Comparison of ENCODE assay signal across 22 cellular contexts in the genomic region with DNA sequence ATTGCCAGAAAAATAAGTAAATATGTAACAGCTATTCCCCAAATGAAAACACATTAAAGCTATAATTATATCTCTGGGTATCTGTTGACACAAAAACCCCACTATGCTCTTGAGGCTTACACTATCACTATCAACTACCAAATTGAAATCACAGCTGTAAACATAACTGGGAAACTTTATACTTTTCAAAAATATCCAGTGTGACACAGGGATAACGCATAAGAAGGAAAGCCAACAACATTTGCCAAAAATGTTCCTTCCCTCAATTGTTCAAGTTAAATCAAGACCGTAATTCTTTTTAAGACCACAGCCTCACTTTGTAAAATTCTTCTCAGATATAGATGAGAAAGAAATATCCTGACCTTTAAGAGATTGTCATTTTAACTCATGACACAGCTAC. TPM values are rescaled to one million over a fixed set of nuclear protein-coding genes. Genes with fewer than 3 reads are reported as not detected.
DNase-seq lines count a peak whose midpoint lies in the region; ATAC-seq and TF ChIP-seq lines count a peak whose summit lies in the region.
"Had no signal": no experiment of that assay in that cellular context is flagged by ENCODE, and none has a peak within 500 bp of the region (broad histone marks: within the 10 kb centered on the region; RNA-seq: fewer than 3 reads in every experiment).

No MANE protein-coding gene starts in this region.

- H3K4me3 ChIP-seq in IMR-90 (ENCODE audit: insufficient read depth, low read depth, low read length) (no peak overlapping the region), ascending aorta (no peak overlapping the region), mesenchymal stem cell (ENCODE audit: insufficient read depth in 1 of 2, low read depth in 1 of 2, low read length in 2 of 2) (no peak overlapping the region), stomach smooth muscle (ENCODE audit: low read length in 2 of 2) (no peak overlapping the region)
- H3K4me3 ChIP-seq: cardiac muscle cell, hepatocyte had no signal

- H3K23ac ChIP-seq in IMR-90 (ENCODE audit: low read depth, low read length) (peak overlapping the region; percentile 73; the same call in 1 of the 2 replicates), mesenchymal stem cell (ENCODE audit: low read length in 2 of 2) (no peak overlapping the region)

- dilution Hi-C loops in IMR-90 (cut with HindIII; ENCODE audit: low sequenced_read_pairs, unreplicated experiment) = no loop called here

- no peak overlapping the region for H4K8ac ChIP-seq in IMR-90 (ENCODE audit: low read depth in 2 of 2, low read length in 2 of 2)
- no peak overlapping the region for H4K8ac ChIP-seq in mesenchymal stem cell (ENCODE audit: low read length)

- no peak overlapping the region for H2AK9ac ChIP-seq in IMR-90 (replicated peaks; ENCODE audit: low read depth, low read length, poor library complexity)

- H2BK120ac ChIP-seq in IMR-90 (ENCODE audit: low read depth, low read length) (no peak overlapping the region), mesenchymal stem cell (ENCODE audit: low read depth, low read length) (no peak overlapping the region)

- H4K91ac ChIP-seq in IMR-90 (ENCODE audit: insufficient read depth, low read depth, low read length) = no peak overlapping the region
- H4K91ac ChIP-seq in mesenchymal stem cell (ENCODE audit: low read length) = no peak overlapping the region

- H2BK15ac ChIP-seq in IMR-90 (ENCODE audit: low read depth, low read length) = no peak overlapping the region
- no peak overlapping the region for H2BK15ac ChIP-seq in mesenchymal stem cell (ENCODE audit: low read depth, poor library complexity, severe bottlenecking)

- H3K9ac ChIP-seq in IMR-90 (ENCODE audit: low read depth, low read length) (no peak overlapping the region), mesenchymal stem cell (ENCODE audit: low read length) (peak overlapping the region; percentile 45), stomach smooth muscle (ENCODE audit: low read length in 2 of 2) (no peak overlapping the region)

- no peak overlapping the region for H2BK12ac ChIP-seq in mesenchymal stem cell (ENCODE audit: low read length in 2 of 2)

- H3K27me3 ChIP-seq in IMR-90 (ENCODE audit: control insufficient read depth, insufficient read depth, low read length) (no peaks in the 10 kb centered on the region), ascending aorta (no peaks in the 10 kb centered on the region), mesenchymal stem cell (ENCODE audit: control insufficient read depth in 1 of 2, insufficient read depth in 1 of 2, low read length in 2 of 2) (no peaks in the 10 kb centered on the region), stomach smooth muscle (ENCODE audit: control insufficient read depth in 1 of 2, insufficient read depth in 2 of 2, low read length in 2 of 2) (no peaks in the 10 kb centered on the region)
- H3K27me3 ChIP-seq: cardiac muscle cell, hepatocyte had no signal

- DNase-seq in IMR-90 (no peak), ascending aorta (ENCODE audit: low spot score in 2 of 2) (no peak), mesenchymal stem cell (no peak), NCI-H1048 (lab: John Stamatoyannopoulos, UW) (no peak)
- DNase-seq: activated naive CD8-positive, alpha-beta T cell treated with anti-CD3 and anti-CD28 coated beads, Interleukin-2, amount 10 ng/mL, durations not matched to agents 7 days and 5 days; AML-193; mammary epithelial cell; MM.1S; natural killer cell; NCI-H187; stimulated activated CD4-positive, alpha-beta T cell treated with anti-CD3 and anti-CD28 coated beads, Interleukin-15, amount 100 ng/mL, for 24 hours; trophoblast cell had no signal

- H3K4ac ChIP-seq in IMR-90 (ENCODE audit: low read depth, low read length) = no peak overlapping the region; the same call in 1 of the 2 replicates
- no peak overlapping the region for H3K4ac ChIP-seq in mesenchymal stem cell (ENCODE audit: low read depth in 1 of 2, low read length in 2 of 2)

- BruUV-seq in IMR-90 (replicated peaks; lab: Mats Ljungman, UMichigan) = no TSS peak

- ATAC-seq in IMR-90 (ENCODE audit: low read depth) (no peak), GM18868 (IDR thresholded peaks at IDR 0.05; ENCODE audit: unreplicated experiment) (no peak), GM21367 (IDR thresholded peaks at IDR 0.05; ENCODE audit: unreplicated experiment) (no peak)
- ATAC-seq: esophagus mucosa; natural killer cell; stimulated activated effector memory CD8-positive, alpha-beta T cell treated with anti-CD3 and anti-CD28 coated beads, Interleukin-12 subunit alpha, Interleukin-12 subunit beta, amount 100 ng/mL, for 72 hours had no signal

- H3K56ac ChIP-seq in IMR-90 (ENCODE audit: extremely low read depth, insufficient read depth, low read length) = no peak overlapping the region

- TF ChIP-seq POLR2A in IMR-90 (IDR thresholded peaks at IDR 0.05; ENCODE audit: low read depth, low read length) = no peak

- H3K79me1 ChIP-seq in IMR-90 (ENCODE audit: low read depth in 1 of 2, low read length in 2 of 2) (peaks cover 12 to 50% of the 10 kb centered on the region in 2 experiments), mesenchymal stem cell (replicated peaks; ENCODE audit: low read length, poor library complexity, severe bottlenecking) (peaks cover 11% of the 10 kb centered on the region)

- H3K27ac ChIP-seq in IMR-90 (ENCODE audit: insufficient read depth, low read length) (no peak overlapping the region), ascending aorta (peak overlapping the region; percentile 49 to 87), mesenchymal stem cell (ENCODE audit: low read length, poor library complexity, severe bottlenecking) (no peak overlapping the region), stomach smooth muscle (ENCODE audit: low read length) (peak overlapping the region; percentile 61)
- H3K27ac ChIP-seq: cardiac muscle cell, hepatocyte, HL-60 had no signal

- in situ Hi-C loops in IMR-90 (cut with MboI; ENCODE audit: low sequenced_read_pairs) = no loop called here

- H4K20me1 ChIP-seq in IMR-90 (ENCODE audit: insufficient read depth, low read length) = peaks cover 32% of the 10 kb centered on the region

- no peak for TF ChIP-seq RAD21 in IMR-90 (IDR thresholded peaks at IDR 0.05; ENCODE audit: low read length)

- intact Hi-C loops in IMR-90 (cut with micrococcal nuclease) = no loop called here
- intact Hi-C loops in ascending aorta (cut with DNase I) = no loop called here

- WGBS in IMR-90 (ENCODE audit: extremely low coverage in 2 of 2, insufficient read length in 1 of 2), 2 experiments = no CpG with 5 or more reads among the region's 2 CpGs
- 100% methylated on average over 2 of the region's 2 CpGs for WGBS in mesenchymal stem cell

- H3K9me3 ChIP-seq in IMR-90 (ENCODE audit: control insufficient read depth, insufficient read depth, low read length) = no peaks in the 10 kb centered on the region
- no peaks in the 10 kb centered on the region for H3K9me3 ChIP-seq in ascending aorta
- no peaks in the 10 kb centered on the region for H3K9me3 ChIP-seq in mesenchymal stem cell (ENCODE audit: control insufficient read depth, low read length)
- no peaks in the 10 kb centered on the region for H3K9me3 ChIP-seq in stomach smooth muscle (ENCODE audit: control insufficient read depth in 2 of 2, low read length in 2 of 2)
- H3K9me3 ChIP-seq: Caco-2 had no signal

- no peak overlapping the region for H3K4me2 ChIP-seq in IMR-90 (ENCODE audit: low read depth, low read length)
- no peak overlapping the region for H3K4me2 ChIP-seq in mesenchymal stem cell (ENCODE audit: low read length, poor library complexity, severe bottlenecking)
- H3K4me2 ChIP-seq: hepatocyte had no signal

- no peaks in the 10 kb centered on the region for H3K36me3 ChIP-seq in IMR-90 (ENCODE audit: control insufficient read depth, insufficient read depth, low read length)
- no peaks in the 10 kb centered on the region for H3K36me3 ChIP-seq in ascending aorta
- peaks cover 0 to 14% of the 10 kb centered on the region in 2 experiments for H3K36me3 ChIP-seq in mesenchymal stem cell (ENCODE audit: control insufficient read depth in 1 of 2, insufficient read depth in 2 of 2, low read depth in 1 of 2, low read length in 2 of 2)
- no peaks in the 10 kb centered on the region for H3K36me3 ChIP-seq in stomach smooth muscle (ENCODE audit: control insufficient read depth in 2 of 2, insufficient read depth in 2 of 2, low read length in 2 of 2)
- H3K36me3 ChIP-seq: cardiac muscle cell had no signal

- 0 out of 2 replicates have a peak overlapping the region, but pooled peaks have one; percentile 78 for H3K14ac ChIP-seq in IMR-90 (replicated peaks; ENCODE audit: low read depth, low read length)
- H3K14ac ChIP-seq in mesenchymal stem cell (ENCODE audit: low read length in 2 of 2) = no peak overlapping the region

- no peak overlapping the region for H4K5ac ChIP-seq in IMR-90 (ENCODE audit: low read depth, low read length)

- POLR2A ChIA-PET in IMR-90 (lab: Charles Lee; ENCODE audit: unreplicated experiment) = no interaction called here

- H3K18ac ChIP-seq in IMR-90 (ENCODE audit: low read depth, low read length) (no peak overlapping the region), mesenchymal stem cell (ENCODE audit: low read depth in 1 of 2, low read length in 2 of 2) (no peak overlapping the region)

- H2BK20ac ChIP-seq in IMR-90 (ENCODE audit: low read depth, low read length) = no peak overlapping the region; the same call in 1 of the 2 replicates

- H2BK5ac ChIP-seq in IMR-90 (ENCODE audit: low read depth, low read length, poor library complexity, severe bottlenecking) (peak overlapping the region; percentile 18), mesenchymal stem cell (ENCODE audit: low read depth, low read length, poor library complexity, severe bottlenecking) (no peak overlapping the region)

- peaks cover 13% of the 10 kb centered on the region for H3K4me1 ChIP-seq in IMR-90 (ENCODE audit: control insufficient read depth, insufficient read depth, low read length)
- peaks cover 5 to 33% of the 10 kb centered on the region in 2 donors for H3K4me1 ChIP-seq in ascending aorta
- peaks cover 11% of the 10 kb centered on the region for H3K4me1 ChIP-seq in mesenchymal stem cell (ENCODE audit: control insufficient read depth, insufficient read depth, low read depth, low read length)
- H3K4me1 ChIP-seq in stomach smooth muscle (ENCODE audit: control insufficient read depth, insufficient read depth, low read length) = peaks cover 33% of the 10 kb centered on the region

- no peak overlapping the region for H2AK5ac ChIP-seq in IMR-90 (ENCODE audit: low read depth, low read length)
- no peak overlapping the region for H2AK5ac ChIP-seq in mesenchymal stem cell (ENCODE audit: low read length, severe bottlenecking)

- TF ChIP-seq CTCF in IMR-90 (conservative IDR thresholded peaks at IDR 0.05; ENCODE audit: low read depth, low read length) (no peak), ascending aorta (IDR thresholded peaks at IDR 0.05) (no peak)

- peaks cover 15% of the 10 kb centered on the region for H3K9me1 ChIP-seq in IMR-90 (ENCODE audit: insufficient read depth, low read length)

- CTCF ChIA-PET in IMR-90 (lab: Yijun Ruan, JAX) = interaction anchor here (0.6 kb wide), 1 partner anchor 33 kb away, joined by 3 read pairs; no protein-coding TSS in a partner anchor

- H2AFZ ChIP-seq in IMR-90 (replicated peaks; ENCODE audit: low read length, poor library complexity) (no peak overlapping the region), mesenchymal stem cell (ENCODE audit: low read depth, low read length) (no peak overlapping the region)
- H2AFZ ChIP-seq: hepatocyte had no signal

RNA-seq across cellular contexts. Expression of a gene that starts 3.1 kb away (rescaled TPM):
- 28.0 and 28.3 TPM in 2 replicates for total RNA-seq in IMR-90 (2012; rRNA removed)
- polyA plus RNA-seq in IMR-90 (2012; rRNA removed) = 22.0 and 25.0 TPM in 2 replicates
- 11.2 and 16.4 TPM in 2 replicates for polyA plus RNA-seq in IMR-90 (2012; cell fraction: cytosol; rRNA removed)
- 13.8 and 21.1 TPM in 2 replicates for polyA plus RNA-seq in IMR-90 (2012; cell fraction: nucleus; rRNA removed; ENCODE audit: low replicate concordance)
- 53.3 TPM for total RNA-seq in ascending aorta
- 26.5 TPM for polyA plus RNA-seq in mesenchymal stem cell (2013, experiment 1 of 2)
- 23.3 TPM for polyA plus RNA-seq in mesenchymal stem cell (2013, experiment 2 of 2)

RNA-seq across cellular contexts. Expression of a gene that starts 26.2 kb away (rescaled TPM):
- total RNA-seq in IMR-90 (2012; rRNA removed) (1.7 and 2.3 TPM in 2 replicates), ascending aorta (63.0 TPM)
- polyA plus RNA-seq in IMR-90 (2012; rRNA removed) = 6.1 and 8.3 TPM in 2 replicates
- polyA plus RNA-seq in IMR-90 (2012; cell fraction: cytosol; rRNA removed) = 1.7 and 3.0 TPM in 2 replicates
- 52.7 and 87.4 TPM in 2 replicates for polyA plus RNA-seq in IMR-90 (2012; cell fraction: nucleus; rRNA removed; ENCODE audit: low replicate concordance)
- polyA plus RNA-seq in mesenchymal stem cell (2013, experiment 1 of 2) = 8.1 TPM
- 8.1 TPM for polyA plus RNA-seq in mesenchymal stem cell (2013, experiment 2 of 2)

RNA-seq across cellular contexts. Expression of a gene that starts 52.2 kb away (rescaled TPM):
- total RNA-seq in IMR-90 (2012; rRNA removed) (under 0.01 TPM in 2 replicates), ascending aorta (0.53 TPM)
- 0.07 and 0.16 TPM in 2 replicates for polyA plus RNA-seq in IMR-90 (2012; rRNA removed)
- polyA plus RNA-seq in IMR-90 (2012; cell fraction: cytosol; rRNA removed) = 0.04 and 0.15 TPM in 2 replicates
- polyA plus RNA-seq in IMR-90 (2012; cell fraction: nucleus; rRNA removed; ENCODE audit: low replicate concordance) = 0.02 and 0.10 TPM in 2 replicates
- polyA plus RNA-seq in mesenchymal stem cell (2013, experiment 1 of 2) = 0.08 TPM
- polyA plus RNA-seq in mesenchymal stem cell (2013, experiment 2 of 2) = 0.11 TPM
- total RNA-seq: activated CD8-positive, alpha-beta memory T cell treated with anti-CD3 and anti-CD28 coated beads for 36 hours; activated naive CD8-positive, alpha-beta T cell treated with anti-CD3 and anti-CD28 coated beads, Interleukin-2, amount 10 ng/mL, durations not matched to agents 7 days and 5 days; mammary epithelial cell; natural killer cell had no signal

Comparison
In these comparisons a context has a peak if more than half of its experiments do, and no peak if none do; other contexts are left out.
1. H3K27ac ChIP-seq: peak in ascending aorta (2 of 2) and stomach smooth muscle (single experiment); none in IMR-90 (single experiment) and mesenchymal stem cell (single experiment).
2. RNA of a gene that starts 26.2 kb away (total RNA-seq): 63.0 TPM in ascending aorta (single experiment); 1.7 to 2.3 TPM in IMR-90; every median in the first group is over 10 times any median in the second.